In genomic region chr11:118911880-118912741, GRCh38 we compare ENCODE assay signal across 9 cellular contexts. TPM values are rescaled to one million over a fixed set of nuclear protein-coding genes. Genes with fewer than 3 reads are reported as not detected.
A peak's percentile ranks its signal among the peaks of the same experiment; 100 is the strongest.
DNase-seq lines count a peak whose midpoint lies in the region; ATAC-seq and TF ChIP-seq lines count a peak whose summit lies in the region.
"Had no signal": no experiment of that assay in that cellular context is flagged by ENCODE, and none has a peak within 500 bp of the region (broad histone marks: within the 10 kb centered on the region; RNA-seq: fewer than 3 reads in every experiment).

No MANE protein-coding gene starts in this region.

- TF ChIP-seq CTCF in PC-3 (conservative IDR thresholded peaks at IDR 0.05; ENCODE audit: low read depth, low read length) (no peak), foreskin keratinocyte (conservative IDR thresholded peaks at IDR 0.05) (peak; percentile 2), osteocyte (IDR thresholded peaks at IDR 0.05) (no peak)

- no TSS peak for BruUV-seq in PC-3 (replicated peaks; lab: Mats Ljungman, UMichigan)

- ATAC-seq in PC-3 (peak; percentile 34), foreskin keratinocyte (peak; percentile 72), GM21723 (IDR thresholded peaks at IDR 0.05; ENCODE audit: unreplicated experiment) (no peak)

- H3F3A ChIP-seq in PC-3 (ENCODE audit: low read length, unreplicated experiment): peaks cover 9% of the 10 kb centered on the region

- H3K36me3 Mint-ChIP-seq in osteocyte (ENCODE audit: unreplicated experiment): peaks cover under 1% of the 10 kb centered on the region

- peaks cover 90% of the 10 kb centered on the region for H3K4me1 ChIP-seq in PC-3 (ENCODE audit: insufficient read depth, low read length)
- H3K4me1 ChIP-seq in foreskin keratinocyte: peaks cover 60% of the 10 kb centered on the region
- H3K4me1 ChIP-seq in thymus (ENCODE audit: control insufficient read depth, insufficient read depth, low read length): peaks cover 74% of the 10 kb centered on the region

- no peaks in the 10 kb centered on the region for H4K20me1 ChIP-seq in PC-3 (ENCODE audit: low read length)

- H3K4me3 Mint-ChIP-seq in osteocyte (ENCODE audit: unreplicated experiment): peak overlapping the region; percentile 75

- DNase-seq in EL (peak; percentile 94), PC-3 (peak; percentile 99), activated gamma-delta T cell (lab: John Stamatoyannopoulos, UW) (peak; percentile 66), foreskin keratinocyte (peak; percentile 100), osteocyte (ENCODE audit: extremely low spot score, unreplicated experiment) (peak; percentile 95), GM19240 (ENCODE audit: insufficient read length, low spot score) (no peak)

- no peaks in the 10 kb centered on the region for H3K9me3 Mint-ChIP-seq in osteocyte (ENCODE audit: unreplicated experiment)

- peak overlapping the region; percentile 99 for H3K27ac Mint-ChIP-seq in osteocyte (ENCODE audit: unreplicated experiment)

- H3K9me2 ChIP-seq in PC-3 (replicated peaks; ENCODE audit: low read length): no peaks in the 10 kb centered on the region

- H3K79me2 ChIP-seq in PC-3 (ENCODE audit: low read length): peaks cover 89% of the 10 kb centered on the region

- no peaks in the 10 kb centered on the region for H3K27me3 Mint-ChIP-seq in osteocyte (ENCODE audit: unreplicated experiment)

- H3K27ac ChIP-seq in PC-3 (ENCODE audit: low read length): peak overlapping the region; percentile 97
- peak overlapping the region; percentile 98 for H3K27ac ChIP-seq in foreskin keratinocyte
- H3K27ac ChIP-seq in thymus (ENCODE audit: low read depth): peak overlapping the region; percentile 96

- peak overlapping the region; percentile 87 for H3K4me2 ChIP-seq in PC-3 (ENCODE audit: low read length)

- H3K27me3 ChIP-seq in PC-3 (ENCODE audit: low read length) (no peaks in the 10 kb centered on the region), foreskin keratinocyte (no peaks in the 10 kb centered on the region), thymus (ENCODE audit: control insufficient read depth, insufficient read depth) (no peaks in the 10 kb centered on the region)

- intact Hi-C loops in PC-3 (cut with micrococcal nuclease): no loop called here

- no peak overlapping the region; the same call in 1 of the 2 replicates for H2AFZ ChIP-seq in PC-3 (ENCODE audit: low read length)

- peak overlapping the region; percentile 79 for H3K9ac ChIP-seq in PC-3 (ENCODE audit: low read length)

- H3K9me3 ChIP-seq in PC-3 (ENCODE audit: low read length): no peaks in the 10 kb centered on the region
- no peaks in the 10 kb centered on the region for H3K9me3 ChIP-seq in thymus (ENCODE audit: control insufficient read depth)

- H3K4me1 Mint-ChIP-seq in osteocyte (ENCODE audit: unreplicated experiment): peaks cover 91% of the 10 kb centered on the region

- peaks cover 5% of the 10 kb centered on the region; the same call in 1 of the 2 replicates for H3K36me3 ChIP-seq in PC-3 (ENCODE audit: low read depth, low read length)
- H3K36me3 ChIP-seq in thymus (ENCODE audit: control insufficient read depth, insufficient read depth): peaks cover 13% of the 10 kb centered on the region

- H3K4me3 ChIP-seq in PC-3 (ENCODE audit: low read length) (peak overlapping the region; percentile 55), thymus (ENCODE audit: low read length) (no peak overlapping the region)

- CTCF ChIA-PET in PC-3 (lab: Charles Lee): interaction anchor here (0.8 to 4.7 kb wide), 3 partner anchors 14 to 18 kb away, joined by 7 to 23 read pairs (median 10); partner anchors contain the start of gene BCL9L

- POLR2A ChIA-PET in PC-3 (lab: Charles Lee; ENCODE audit: unreplicated experiment): interaction anchor here (0.5 to 1.7 kb wide), 6 partner anchors 12 to 250 kb away, joined by 3 to 11 read pairs (median 4); partner anchors contain the start of gene BCL9L

- 48% methylated on average over 23 of the region's 23 CpGs for WGBS in thymus

RNA-seq across cellular contexts. Expression of gene BCL9L, which starts 13.6 kb away (rescaled TPM):
- total RNA-seq in PC-3 (2014; rRNA removed) (49.7 and 68.2 TPM in 2 replicates), foreskin keratinocyte (54.6 and 61.4 TPM in 2 replicates), osteocyte (115 and 122 TPM in 2 replicates)
- polyA plus RNA-seq in foreskin keratinocyte (22.1 and 22.9 TPM in 2 replicates), thymus (14.0 TPM)

RNA-seq across cellular contexts. Expression of gene CXCR5, which starts 28.4 kb away (rescaled TPM):
- total RNA-seq in PC-3 (2014; rRNA removed): not detected in 2 replicates
- not detected in 2 replicates for total RNA-seq in foreskin keratinocyte
- polyA plus RNA-seq in foreskin keratinocyte: 0.01 TPM in 1 of 2 replicates, not detected in the other
- total RNA-seq in osteocyte: not detected in 2 replicates
- 1.3 TPM for polyA plus RNA-seq in thymus

RNA-seq across cellular contexts. Expression of gene UPK2, which starts 44.0 kb away (rescaled TPM):
- total RNA-seq in PC-3 (2014; rRNA removed) (0.44 TPM in 1 of 2 replicates, not detected in the other), foreskin keratinocyte (0.11 and 0.20 TPM in 2 replicates), osteocyte (0.42 and 0.86 TPM in 2 replicates)
- polyA plus RNA-seq in foreskin keratinocyte (0.25 and 0.32 TPM in 2 replicates), thymus (2.9 TPM)
- total RNA-seq: T-helper 2 cell treated with Interferon-gamma antibody and Interleukin-4, amounts not matched to agents 100 ng/mL and 5 ng/mL, for 36 hours had no signal

RNA-seq across cellular contexts. Expression of gene FOXR1, which starts 59.5 kb away (rescaled TPM):
- total RNA-seq in PC-3 (2014; rRNA removed) (not detected in 2 replicates), foreskin keratinocyte (not detected in 2 replicates), osteocyte (not detected in 2 replicates)
- polyA plus RNA-seq in foreskin keratinocyte (not detected in 2 replicates), thymus (not detected)
- total RNA-seq: T-helper 2 cell treated with Interferon-gamma antibody and Interleukin-4, amounts not matched to agents 100 ng/mL and 5 ng/mL, for 36 hours had no signal
